In the genomic region with DNA sequence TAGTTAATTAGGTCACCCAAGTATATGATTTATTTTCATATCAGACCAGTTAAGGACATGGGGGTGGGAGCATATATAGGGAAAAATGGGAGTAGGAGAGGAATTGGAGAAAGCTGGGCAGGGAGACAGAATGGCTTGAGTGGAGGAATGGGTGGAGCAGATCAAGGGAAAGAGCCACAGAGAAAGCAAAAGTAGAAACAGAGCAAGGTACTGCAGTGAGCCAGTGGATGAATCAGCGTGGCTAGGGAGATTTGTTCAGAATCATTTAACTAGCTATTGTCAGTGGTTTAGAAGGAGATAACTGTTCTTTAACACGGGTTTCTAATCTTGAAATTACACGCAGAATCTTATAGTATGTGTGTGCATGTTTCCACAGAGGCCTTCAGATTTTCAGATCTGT, we compare ENCODE assay signal across 11 cellular contexts. TPM values are rescaled to one million over a fixed set of nuclear protein-coding genes. Genes with fewer than 3 reads are reported as not detected.
DNase-seq lines count a peak whose midpoint lies in the region; ATAC-seq and TF ChIP-seq lines count a peak whose summit lies in the region.
"Had no signal": no experiment of that assay in that cellular context is flagged by ENCODE, and none has a peak within 500 bp of the region (broad histone marks: within the 10 kb centered on the region; RNA-seq: fewer than 3 reads in every experiment).

No MANE protein-coding gene starts in this region.

- DNase-seq in mesothelial cell of epicardium (ENCODE audit: low spot score in 2 of 2, unreplicated experiment in 2 of 2) (no peak), SHP77 treated with DMSO at 0.1 percent for 48 hours (lab: John Stamatoyannopoulos, UW) (no peak), HAP-1 (ENCODE audit: low spot score in 2 of 2) (no peak)
- DNase-seq: naive B cell, NCI-H1417 treated with DMSO at 0.1 percent for 48 hours, Peyer's patch had no signal

- ATAC-seq in GM19023 (IDR thresholded peaks at IDR 0.05; ENCODE audit: unreplicated experiment): peak; percentile 43
- peak; percentile 44 for ATAC-seq in HG02759 (IDR thresholded peaks at IDR 0.05; ENCODE audit: unreplicated experiment)
- ATAC-seq in activated T-helper 17 cell treated with anti-CD3 and anti-CD28 coated beads, Interleukin-2, amount 50 U/mL, for 72 hours (replicated peaks): peak; percentile 90
- ATAC-seq in HG03108 (IDR thresholded peaks at IDR 0.05; ENCODE audit: unreplicated experiment): no peak

- H3K27ac Mint-ChIP-seq in activated T-helper 17 cell treated with anti-CD3 and anti-CD28 coated beads, Interleukin-2, amount 50 U/mL, for 72 hours: no peak overlapping the region
- H3K27ac Mint-ChIP-seq in mesothelial cell of epicardium: peak overlapping the region; percentile 3

- no peaks in the 10 kb centered on the region for H3K27me3 ChIP-seq in HAP-1 (ENCODE audit: low read depth)
- H3K27me3 ChIP-seq: ascending aorta, Peyer's patch had no signal

- no peaks in the 10 kb centered on the region for H3K9me3 Mint-ChIP-seq in activated T-helper 17 cell treated with anti-CD3 and anti-CD28 coated beads, Interleukin-2, amount 50 U/mL, for 72 hours
- H3K9me3 Mint-ChIP-seq in mesothelial cell of epicardium: peaks cover 6% of the 10 kb centered on the region

- no peak overlapping the region for H3K4me3 ChIP-seq in HAP-1
- H3K4me3 ChIP-seq: ascending aorta, Peyer's patch had no signal

- H3K9me3 ChIP-seq in HAP-1: no peaks in the 10 kb centered on the region
- H3K9me3 ChIP-seq: ascending aorta, Peyer's patch had no signal

- H3K4me1 Mint-ChIP-seq in activated T-helper 17 cell treated with anti-CD3 and anti-CD28 coated beads, Interleukin-2, amount 50 U/mL, for 72 hours: peaks cover 5% of the 10 kb centered on the region
- peaks cover 23% of the 10 kb centered on the region for H3K4me1 Mint-ChIP-seq in mesothelial cell of epicardium

- no peak for TF ChIP-seq CTCF in mesothelial cell of epicardium (IDR thresholded peaks at IDR 0.05; ENCODE audit: unreplicated experiment)

- in situ Hi-C loops in HAP-1 (cut with MboI; ENCODE audit: low sequenced_read_pairs): no loop called here

- H3K27me3 Mint-ChIP-seq in activated T-helper 17 cell treated with anti-CD3 and anti-CD28 coated beads, Interleukin-2, amount 50 U/mL, for 72 hours: no peaks in the 10 kb centered on the region
- H3K27me3 Mint-ChIP-seq in mesothelial cell of epicardium (ENCODE audit: low read depth): no peaks in the 10 kb centered on the region
- H3K27me3 Mint-ChIP-seq: naive B cell had no signal

- H3K36me3 Mint-ChIP-seq in activated T-helper 17 cell treated with anti-CD3 and anti-CD28 coated beads, Interleukin-2, amount 50 U/mL, for 72 hours (ENCODE audit: low read depth): no peaks in the 10 kb centered on the region
- peaks cover 11% of the 10 kb centered on the region for H3K36me3 Mint-ChIP-seq in mesothelial cell of epicardium

- H3K4me3 Mint-ChIP-seq in activated T-helper 17 cell treated with anti-CD3 and anti-CD28 coated beads, Interleukin-2, amount 50 U/mL, for 72 hours: no peak overlapping the region
- H3K4me3 Mint-ChIP-seq in mesothelial cell of epicardium: no peak overlapping the region

- H3K4me1 ChIP-seq in HAP-1: peaks cover 4% of the 10 kb centered on the region; the same call in 1 of the 2 replicates
- H3K4me1 ChIP-seq: ascending aorta, Peyer's patch had no signal

- H3K36me3 ChIP-seq in HAP-1 (replicated peaks): no peaks in the 10 kb centered on the region
- H3K36me3 ChIP-seq: ascending aorta, Peyer's patch had no signal

RNA-seq across cellular contexts. Expression of a gene that starts 37.4 kb away (rescaled TPM):
- total RNA-seq in activated T-helper 17 cell treated with anti-CD3 and anti-CD28 coated beads, Interleukin-2, amount 50 U/mL, for 72 hours: 10 to 100 TPM in 1 of 2 donors, 1 to 10 TPM in 1; 9.5 to 11.3 TPM
- 40.9 to 50.4 TPM (median 44.5 TPM) in 3 replicates for total RNA-seq in mesothelial cell of epicardium
